In genomic region chr2:55112229-55113016, GRCh38 we compare ENCODE assay signal across 8 cellular contexts.
A peak's percentile ranks its signal among the peaks of the same experiment; 100 is the strongest.
DNase-seq lines count a peak whose midpoint lies in the region; ATAC-seq and TF ChIP-seq lines count a peak whose summit lies in the region.

No MANE protein-coding gene starts in this region.

- no peak overlapping the region for H3K4me3 Mint-ChIP-seq in type B pancreatic cell
- no peak overlapping the region for H3K4me3 Mint-ChIP-seq in activated CD4-positive, alpha-beta T cell treated with anti-CD3 and anti-CD28 coated beads, Interleukin-2, amount 10 ng/mL, durations not matched to agents 24 days and 14 days

- no peak overlapping the region for H2BK15ac ChIP-seq in mesendoderm (replicated peaks; ENCODE audit: low read depth)

- no peak overlapping the region for H3K9ac ChIP-seq in mesendoderm (ENCODE audit: low read length)

- H3K23ac ChIP-seq in mesendoderm (ENCODE audit: low read length): no peak overlapping the region

- no peaks in the 10 kb centered on the region for H3K9me3 Mint-ChIP-seq in type B pancreatic cell
- no peaks in the 10 kb centered on the region for H3K9me3 Mint-ChIP-seq in activated CD4-positive, alpha-beta T cell treated with anti-CD3 and anti-CD28 coated beads, Interleukin-2, amount 10 ng/mL, durations not matched to agents 24 days and 14 days

- no peaks in the 10 kb centered on the region for H3K36me3 ChIP-seq in mesendoderm (ENCODE audit: control insufficient read depth, insufficient read depth, low read length)

- H3K18ac ChIP-seq in mesendoderm (ENCODE audit: low read length): no peak overlapping the region

- intact Hi-C loops in activated CD4-positive, alpha-beta T cell treated with anti-CD3 and anti-CD28 coated beads, Interleukin-2, amount 10 ng/mL, durations not matched to agents 24 days and 14 days (cut with micrococcal nuclease): no loop called here

- H3K4me1 Mint-ChIP-seq in type B pancreatic cell (ENCODE audit: unreplicated experiment): peaks cover 43% of the 10 kb centered on the region
- peaks cover 4% of the 10 kb centered on the region for H3K4me1 Mint-ChIP-seq in activated CD4-positive, alpha-beta T cell treated with anti-CD3 and anti-CD28 coated beads, Interleukin-2, amount 10 ng/mL, durations not matched to agents 24 days and 14 days

- no peak for ATAC-seq in HG02981 (IDR thresholded peaks at IDR 0.05; ENCODE audit: unreplicated experiment)

- DNase-seq in DMS153 (lab: John Stamatoyannopoulos, UW): peak; percentile 42
- peak; percentile 71 for DNase-seq in NCI-H510A treated with DMSO at 0.1 percent for 48 hours (lab: John Stamatoyannopoulos, UW)
- DNase-seq in cerebellum (ENCODE audit: low spot score): peak; percentile 63
- DNase-seq in mesendoderm: no peak
- no peak for DNase-seq in type B pancreatic cell (ENCODE audit: extremely low spot score, unreplicated experiment)
- DNase-seq in activated CD4-positive, alpha-beta T cell treated with anti-CD3 and anti-CD28 coated beads, Interleukin-2, amount 10 ng/mL, durations not matched to agents 24 days and 14 days: no peak
- no peak for DNase-seq in A172 (ENCODE audit: low spot score)

- no peak overlapping the region for H3K4me3 ChIP-seq in mesendoderm (ENCODE audit: low read length)

- no peak overlapping the region for H4K5ac ChIP-seq in mesendoderm (ENCODE audit: low read length)

- peak overlapping the region; percentile 49 for H3K4ac ChIP-seq in mesendoderm (ENCODE audit: low read depth, low read length)

- H3K79me1 ChIP-seq in mesendoderm (ENCODE audit: low read length): no peaks in the 10 kb centered on the region

- H3K56ac ChIP-seq in mesendoderm (ENCODE audit: low read length): peak overlapping the region; percentile 6

- H2BK5ac ChIP-seq in mesendoderm (ENCODE audit: low read length): no peak overlapping the region

- no peak overlapping the region for H3K27ac ChIP-seq in mesendoderm (ENCODE audit: low read depth, low read length)

- H3K27me3 Mint-ChIP-seq in type B pancreatic cell: no peaks in the 10 kb centered on the region
- peaks cover under 1% of the 10 kb centered on the region for H3K27me3 Mint-ChIP-seq in activated CD4-positive, alpha-beta T cell treated with anti-CD3 and anti-CD28 coated beads, Interleukin-2, amount 10 ng/mL, durations not matched to agents 24 days and 14 days

- no peak overlapping the region for H2BK120ac ChIP-seq in mesendoderm (ENCODE audit: low read depth, low read length)

- no CpG with 5 or more reads among the region's 13 CpGs for WGBS in mesendoderm (ENCODE audit: extremely low coverage, insufficient coverage, low lambda C conversion rate)

- peak overlapping the region; percentile 77 for H3K27ac Mint-ChIP-seq in type B pancreatic cell
- H3K27ac Mint-ChIP-seq in activated CD4-positive, alpha-beta T cell treated with anti-CD3 and anti-CD28 coated beads, Interleukin-2, amount 10 ng/mL, durations not matched to agents 24 days and 14 days: no peak overlapping the region

- H4K8ac ChIP-seq in mesendoderm (ENCODE audit: low read depth, low read length): no peak overlapping the region

- peaks cover 6% of the 10 kb centered on the region for H3K4me1 ChIP-seq in mesendoderm (ENCODE audit: control insufficient read depth, low read depth, low read length)

- no peak for TF ChIP-seq CTCF in type B pancreatic cell (conservative IDR thresholded peaks at IDR 0.05)

- H3K27me3 ChIP-seq in mesendoderm (ENCODE audit: insufficient read depth, low read length, poor library complexity): no peaks in the 10 kb centered on the region

- H3K36me3 Mint-ChIP-seq in type B pancreatic cell: no peaks in the 10 kb centered on the region
- no peaks in the 10 kb centered on the region for H3K36me3 Mint-ChIP-seq in activated CD4-positive, alpha-beta T cell treated with anti-CD3 and anti-CD28 coated beads, Interleukin-2, amount 10 ng/mL, durations not matched to agents 24 days and 14 days (ENCODE audit: low read depth)

- H3K79me2 ChIP-seq in mesendoderm (ENCODE audit: control insufficient read depth, insufficient read depth, low read length): no peaks in the 10 kb centered on the region

- no peak overlapping the region for H2AK5ac ChIP-seq in mesendoderm (ENCODE audit: low read length)

- H3K4me2 ChIP-seq in mesendoderm (ENCODE audit: low read length): no peak overlapping the region

Comparison
In these comparisons a context has a peak if more than half of its experiments do, and no peak if none do; other contexts are left out.
1. DNase-seq: peak in DMS153 (single experiment), NCI-H510A treated with DMSO at 0.1 percent for 48 hours (single experiment) and cerebellum (single experiment); none in mesendoderm (single experiment), type B pancreatic cell (single experiment), activated CD4-positive, alpha-beta T cell treated with anti-CD3 and anti-CD28 coated beads, Interleukin-2, amount 10 ng/mL, durations not matched to agents 24 days and 14 days (single experiment) and A172 (single experiment).